In the genomic region with DNA sequence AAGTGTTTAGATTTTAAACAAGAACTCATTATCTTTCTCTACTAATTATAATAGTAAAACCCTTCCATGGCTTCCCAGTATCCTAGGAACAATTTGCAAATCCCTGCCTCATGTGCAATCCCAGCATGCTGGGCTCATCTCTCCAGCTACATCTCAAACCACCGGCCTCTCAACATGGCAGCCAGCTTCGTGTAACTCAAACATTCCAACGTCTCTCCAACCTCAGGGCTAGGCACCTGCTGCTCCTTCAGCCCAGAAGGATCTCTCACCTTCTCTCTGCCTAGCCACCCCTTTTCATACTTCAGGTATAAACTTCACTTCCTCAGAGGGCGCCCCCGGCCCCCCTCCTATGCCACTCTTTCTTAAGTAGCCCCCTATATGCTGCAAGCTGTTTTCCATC, we compare ENCODE assay signal across 1 cellular context.
TF ChIP-seq lines count a peak whose summit lies in the region.

No MANE protein-coding gene starts in this region.

TF ChIP-seq in GM23338, 12 proteins besides CTCF, POLR2A, EP300 and RAD21:
- TF ChIP-seq NANOG (IDR thresholded peaks at IDR 0.05; ENCODE audit: borderline replicate concordance): no peak
- TF ChIP-seq, protein P1, sequence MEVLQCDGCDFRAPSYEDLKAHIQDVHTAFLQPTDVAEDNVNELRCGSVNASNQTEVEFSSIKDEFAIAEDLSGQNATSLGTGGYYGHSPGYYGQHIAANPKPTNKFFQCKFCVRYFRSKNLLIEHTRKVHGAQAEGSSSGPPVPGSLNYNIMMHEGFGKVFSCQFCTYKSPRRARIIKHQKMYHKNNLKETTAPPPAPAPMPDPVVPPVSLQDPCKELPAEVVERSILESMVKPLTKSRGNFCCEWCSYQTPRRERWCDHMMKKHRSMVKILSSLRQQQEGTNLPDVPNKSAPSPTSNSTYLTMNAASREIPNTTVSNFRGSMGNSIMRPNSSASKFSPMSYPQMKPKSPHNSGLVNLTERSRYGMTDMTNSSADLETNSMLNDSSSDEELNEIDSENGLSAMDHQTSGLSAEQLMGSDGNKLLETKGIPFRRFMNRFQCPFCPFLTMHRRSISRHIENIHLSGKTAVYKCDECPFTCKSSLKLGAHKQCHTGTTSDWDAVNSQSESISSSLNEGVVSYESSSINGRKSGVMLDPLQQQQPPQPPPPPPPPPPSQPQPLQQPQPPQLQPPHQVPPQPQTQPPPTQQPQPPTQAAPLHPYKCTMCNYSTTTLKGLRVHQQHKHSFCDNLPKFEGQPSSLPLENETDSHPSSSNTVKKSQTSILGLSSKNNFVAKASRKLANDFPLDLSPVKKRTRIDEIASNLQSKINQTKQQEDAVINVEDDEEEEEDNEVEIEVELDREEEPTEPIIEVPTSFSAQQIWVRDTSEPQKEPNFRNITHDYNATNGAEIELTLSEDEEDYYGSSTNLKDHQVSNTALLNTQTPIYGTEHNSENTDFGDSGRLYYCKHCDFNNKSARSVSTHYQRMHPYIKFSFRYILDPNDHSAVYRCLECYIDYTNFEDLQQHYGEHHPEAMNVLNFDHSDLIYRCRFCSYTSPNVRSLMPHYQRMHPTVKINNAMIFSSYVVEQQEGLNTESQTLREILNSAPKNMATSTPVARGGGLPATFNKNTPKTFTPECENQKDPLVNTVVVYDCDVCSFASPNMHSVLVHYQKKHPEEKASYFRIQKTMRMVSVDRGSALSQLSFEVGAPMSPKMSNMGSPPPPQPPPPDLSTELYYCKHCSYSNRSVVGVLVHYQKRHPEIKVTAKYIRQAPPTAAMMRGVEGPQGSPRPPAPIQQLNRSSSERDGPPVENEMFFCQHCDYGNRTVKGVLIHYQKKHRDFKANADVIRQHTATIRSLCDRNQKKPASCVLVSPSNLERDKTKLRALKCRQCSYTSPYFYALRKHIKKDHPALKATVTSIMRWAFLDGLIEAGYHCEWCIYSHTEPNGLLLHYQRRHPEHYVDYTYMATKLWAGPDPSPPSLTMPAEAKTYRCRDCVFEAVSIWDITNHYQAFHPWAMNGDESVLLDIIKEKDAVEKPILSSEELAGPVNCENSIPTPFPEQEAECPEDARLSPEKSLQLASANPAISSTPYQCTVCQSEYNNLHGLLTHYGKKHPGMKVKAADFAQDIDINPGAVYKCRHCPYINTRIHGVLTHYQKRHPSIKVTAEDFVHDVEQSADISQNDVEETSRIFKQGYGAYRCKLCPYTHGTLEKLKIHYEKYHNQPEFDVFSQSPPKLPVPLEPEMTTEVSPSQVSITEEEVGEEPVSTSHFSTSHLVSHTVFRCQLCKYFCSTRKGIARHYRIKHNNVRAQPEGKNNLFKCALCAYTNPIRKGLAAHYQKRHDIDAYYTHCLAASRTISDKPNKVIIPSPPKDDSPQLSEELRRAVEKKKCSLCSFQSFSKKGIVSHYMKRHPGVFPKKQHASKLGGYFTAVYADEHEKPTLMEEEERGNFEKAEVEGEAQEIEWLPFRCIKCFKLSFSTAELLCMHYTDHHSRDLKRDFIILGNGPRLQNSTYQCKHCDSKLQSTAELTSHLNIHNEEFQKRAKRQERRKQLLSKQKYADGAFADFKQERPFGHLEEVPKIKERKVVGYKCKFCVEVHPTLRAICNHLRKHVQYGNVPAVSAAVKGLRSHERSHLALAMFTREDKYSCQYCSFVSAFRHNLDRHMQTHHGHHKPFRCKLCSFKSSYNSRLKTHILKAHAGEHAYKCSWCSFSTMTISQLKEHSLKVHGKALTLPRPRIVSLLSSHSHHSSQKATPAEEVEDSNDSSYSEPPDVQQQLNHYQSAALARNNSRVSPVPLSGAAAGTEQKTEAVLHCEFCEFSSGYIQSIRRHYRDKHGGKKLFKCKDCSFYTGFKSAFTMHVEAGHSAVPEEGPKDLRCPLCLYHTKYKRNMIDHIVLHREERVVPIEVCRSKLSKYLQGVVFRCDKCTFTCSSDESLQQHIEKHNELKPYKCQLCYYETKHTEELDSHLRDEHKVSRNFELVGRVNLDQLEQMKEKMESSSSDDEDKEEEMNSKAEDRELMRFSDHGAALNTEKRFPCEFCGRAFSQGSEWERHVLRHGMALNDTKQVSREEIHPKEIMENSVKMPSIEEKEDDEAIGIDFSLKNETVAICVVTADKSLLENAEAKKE (CRISPR knock-in tag; IDR thresholded peaks at IDR 0.05): no peak
